Comparison of ENCODE assay signal across 24 cellular contexts in genomic region chr2:150598383-150598782, GRCh38.
DNase-seq lines count a peak whose midpoint lies in the region; ATAC-seq, FAIRE-seq and TF ChIP-seq lines count a peak whose summit lies in the region.
"Had no signal": no experiment of that assay in that cellular context is flagged by ENCODE, and none has a peak within 500 bp of the region (broad histone marks: within the 10 kb centered on the region; RNA-seq: fewer than 3 reads in every experiment).

No MANE protein-coding gene starts in this region.

- no peak overlapping the region for H2BK15ac ChIP-seq in H1 (ENCODE audit: low read length)

- ATAC-seq in DND-41 (ENCODE audit: insufficient read depth, low read depth) (peak; percentile 93), sciatic nerve (peak; percentile 24), HG03135 (IDR thresholded peaks at IDR 0.05; ENCODE audit: unreplicated experiment) (no peak), HG03432 (IDR thresholded peaks at IDR 0.05; ENCODE audit: unreplicated experiment) (no peak)
- ATAC-seq: activated CD4-positive, alpha-beta T cell treated with anti-CD3 and anti-CD28 coated beads for 36 hours; activated naive CD4-positive, alpha-beta T cell treated with anti-CD3 and anti-CD28 coated beads, Interleukin-2, amount 50 U/mL, for 72 hours; K562 had no signal

- H3K9me3 ChIP-seq in DND-41 (ENCODE audit: insufficient read depth, low read length, severe bottlenecking): peaks cover 3% of the 10 kb centered on the region
- no peaks in the 10 kb centered on the region for H3K9me3 ChIP-seq in H1 (ENCODE audit: insufficient read depth in 2 of 2, low read depth in 1 of 2, low read length in 1 of 2)
- H3K9me3 ChIP-seq: ascending aorta, spleen had no signal

- no peak overlapping the region for H3K23ac ChIP-seq in H1 (ENCODE audit: insufficient read length)

- CTCF ChIA-PET in H1 (lab: Charles Lee; ENCODE audit: partially characterized antibody): interaction anchor here (0.6 kb wide), 1 partner anchor 154 kb away, joined by 4 read pairs; no protein-coding TSS in a partner anchor

- H4K20me1 ChIP-seq in DND-41 (ENCODE audit: insufficient read depth, low read length) (no peaks in the 10 kb centered on the region), H1 (replicated peaks in 1 of 2; ENCODE audit: control insufficient read depth in 1 of 2, insufficient read depth in 2 of 2, low read length in 2 of 2) (no peaks in the 10 kb centered on the region)

- no peak for TF ChIP-seq POLR2A in H1 (IDR thresholded peaks at IDR 0.05; ENCODE audit: control extremely low read depth in 1 of 2, low read depth in 2 of 2, low read length in 2 of 2)

- peak overlapping the region; percentile 21 for H3K4me2 ChIP-seq in DND-41 (ENCODE audit: insufficient read depth, low read length)
- no peak overlapping the region for H3K4me2 ChIP-seq in H1 (ENCODE audit: insufficient read depth in 1 of 2, low read depth in 2 of 2, low read length in 2 of 2)

- H3K18ac ChIP-seq in H1 (ENCODE audit: extremely low read depth, low read length): no peak overlapping the region

- no peak for FAIRE-seq in H1 (lab: Jason Lieb, UNC)
- FAIRE-seq: GM19239, K562 had no signal

- peaks cover 9% of the 10 kb centered on the region for H3K4me1 ChIP-seq in DND-41 (ENCODE audit: insufficient read depth, low read length)
- no peaks in the 10 kb centered on the region for H3K4me1 ChIP-seq in H1 (replicated peaks in 1 of 4; ENCODE audit: control insufficient read depth in 3 of 4, insufficient read depth in 4 of 4, low read length in 3 of 4)
- H3K4me1 ChIP-seq: spleen had no signal

- intact Hi-C loops in sciatic nerve (cut with DNase I): no loop called here

- H2BK12ac ChIP-seq in H1 (ENCODE audit: low read depth, low read length): no peak overlapping the region; the same call in 1 of the 2 replicates

- H3K27ac ChIP-seq in DND-41 (ENCODE audit: low read length) (peak overlapping the region; percentile 2; the same call in 1 of the 2 replicates), H1 (ENCODE audit: low read depth, low read length) (no peak overlapping the region)
- H3K27ac ChIP-seq: ascending aorta, spleen had no signal

- no peak overlapping the region for H3K56ac ChIP-seq in H1 (replicated peaks; ENCODE audit: insufficient read length, low read depth, low read length)

- no peak for TF ChIP-seq CTCF in DND-41 (IDR thresholded peaks at IDR 0.05; ENCODE audit: borderline replicate concordance, extremely low read depth, low read length, poor library complexity, severe bottlenecking)
- TF ChIP-seq CTCF in H1 (IDR thresholded peaks at IDR 0.05; ENCODE audit: control extremely low read depth in 1 of 3, insufficient read depth in 1 of 3, low read depth in 1 of 3, low read length in 3 of 3): no peak

- H3K79me2 ChIP-seq in DND-41 (ENCODE audit: insufficient read depth, low read length) (no peaks in the 10 kb centered on the region), H1 (ENCODE audit: control insufficient read depth in 1 of 2, insufficient read depth in 2 of 2, low read length in 2 of 2) (no peaks in the 10 kb centered on the region)

- H2AFZ ChIP-seq in DND-41 (ENCODE audit: low read depth, low read length): peak overlapping the region; percentile 59
- H2AFZ ChIP-seq in H1 (ENCODE audit: low read length): peak overlapping the region; percentile 90

- H3K14ac ChIP-seq in H1 (ENCODE audit: insufficient read length): no peak overlapping the region

- H3K4me3 ChIP-seq in DND-41 (ENCODE audit: low read depth in 1 of 2, low read length in 2 of 2) (no peak overlapping the region), H1 (ENCODE audit: extremely low read depth in 1 of 4, insufficient read depth in 2 of 4, low read depth in 3 of 4, low read length in 4 of 4) (no peak overlapping the region)
- H3K4me3 ChIP-seq: ascending aorta, K562, spleen had no signal

- POLR2A ChIA-PET in H1 (lab: Charles Lee; ENCODE audit: partially characterized antibody): no interaction called here

- H4K5ac ChIP-seq in H1 (ENCODE audit: insufficient read length, low read depth, low read length): no peak overlapping the region

- no peak for TF ChIP-seq RAD21 in H1 (IDR thresholded peaks at IDR 0.05 in 1 of 2, conservative IDR thresholded peaks at IDR 0.05 in 1 of 2; ENCODE audit: low read depth in 2 of 2, low read length in 2 of 2)

- TF ChIP-seq EP300 in H1 (IDR thresholded peaks at IDR 0.05; ENCODE audit: borderline replicate concordance in 1 of 2, low read depth in 2 of 2, low read length in 2 of 2): no peak

- no peaks in the 10 kb centered on the region for H3K23me2 ChIP-seq in H1 (ENCODE audit: low read depth, low read length)

- H3K4ac ChIP-seq in H1 (replicated peaks; ENCODE audit: insufficient read length, low read depth, low read length): no peak overlapping the region

- H3K36me3 ChIP-seq in DND-41 (ENCODE audit: insufficient read depth, low read length) (no peaks in the 10 kb centered on the region), H1 (ENCODE audit: control insufficient read depth in 2 of 4, insufficient read depth in 4 of 4, low read length in 3 of 4) (no peaks in the 10 kb centered on the region)
- H3K36me3 ChIP-seq: ascending aorta, spleen had no signal

- DNase-seq in DND-41 (peak; percentile 62), NCI-H2171 (lab: John Stamatoyannopoulos, UW) (peak; percentile 67), H1 (ENCODE audit: low read depth in 1 of 2, low spot score in 2 of 2) (no peak), sciatic nerve (ENCODE audit: low spot score) (no peak), ecto neural progenitor cell (ENCODE audit: low spot score) (no peak)
- DNase-seq: activated CD4-positive, alpha-beta T cell treated with anti-CD3 and anti-CD28 coated beads for 36 hours; AML-193; cerebellar nuclear complex; effector CD8-positive, alpha-beta T cell; H9; islet precursor cell; naive B cell; NCI-H1436 treated with DMSO at 0.1 percent for 48 hours; NCI-H526 treated with DMSO at 0.1 percent for 48 hours; SHP77 treated with DMSO at 0.1 percent for 48 hours; spleen; stimulated activated CD4-positive, alpha-beta T cell treated with anti-CD3 and anti-CD28 coated beads, Interleukin-4, amount 100 ng/mL, for 1 hour; stimulated activated naive CD4-positive, alpha-beta T cell had no signal

- no peak overlapping the region for H2BK20ac ChIP-seq in H1 (ENCODE audit: low read length)

- no peak overlapping the region for H3K9ac ChIP-seq in DND-41 (ENCODE audit: low read depth, low read length)
- H3K9ac ChIP-seq in H1 (replicated peaks in 1 of 4; ENCODE audit: extremely low read depth in 1 of 4, low read depth in 3 of 4, low read length in 3 of 4): no peak overlapping the region

- 72% methylated on average over 2 of the region's 2 CpGs; no CpG with 5 or more reads in 1 of the 2 experiments for WGBS in H1 (ENCODE audit: extremely low coverage in 1 of 2, insufficient coverage in 1 of 2, insufficient read length in 1 of 2, insufficient replicate concordance in 2 of 2, low coverage in 1 of 2, low lambda C conversion rate in 2 of 2, missing lambda C conversion rate in 1 of 2), 2 experiments

- no peak overlapping the region for H2BK5ac ChIP-seq in H1 (ENCODE audit: low read depth, low read length)

- H3K27me3 ChIP-seq in DND-41 (ENCODE audit: insufficient read depth, low read length, poor library complexity): no peaks in the 10 kb centered on the region
- no peaks in the 10 kb centered on the region for H3K27me3 ChIP-seq in H1 (replicated peaks in 1 of 4; ENCODE audit: control insufficient read depth in 3 of 4, extremely low read depth in 1 of 4, insufficient read depth in 3 of 4, low read length in 3 of 4)
- H3K27me3 ChIP-seq: ascending aorta, spleen had no signal

- no peak overlapping the region for H4K8ac ChIP-seq in H1 (ENCODE audit: extremely low read depth, insufficient read depth, low read length)

- H4K91ac ChIP-seq in H1 (replicated peaks; ENCODE audit: insufficient read length, low read length): no peak overlapping the region

- H2AK5ac ChIP-seq in H1 (ENCODE audit: low read depth, low read length): no peak overlapping the region

- no peak overlapping the region for H2BK120ac ChIP-seq in H1 (replicated peaks; ENCODE audit: low read depth, low read length)

- H3K79me1 ChIP-seq in H1 (ENCODE audit: low read depth, low read length): no peaks in the 10 kb centered on the region

TF ChIP-seq in H1, 55 proteins besides CTCF, POLR2A, EP300 and RAD21:
- TF ChIP-seq BCL11A (IDR thresholded peaks at IDR 0.05; ENCODE audit: low read depth in 2 of 2, low read length in 2 of 2): no peak
- no peak for TF ChIP-seq SP1 (IDR thresholded peaks at IDR 0.05; ENCODE audit: low read depth, low read length)
- no peak for TF ChIP-seq FOSL1 (IDR thresholded peaks at IDR 0.05; ENCODE audit: insufficient read depth, low read depth, low read length)
- TF ChIP-seq PHF8 (conservative IDR thresholded peaks at IDR 0.05; ENCODE audit: low read depth, low read length): no peak
- no peak for TF ChIP-seq GABPA (IDR thresholded peaks at IDR 0.05; ENCODE audit: borderline replicate concordance, insufficient read depth, low read length)
- TF ChIP-seq RNF2 (IDR thresholded peaks at IDR 0.05; ENCODE audit: borderline replicate concordance, low read depth, low read length, missing control alignments, poor library complexity, severe bottlenecking): no peak
- TF ChIP-seq SP4 (IDR thresholded peaks at IDR 0.05; ENCODE audit: low read length): no peak
- no peak for TF ChIP-seq NANOG (IDR thresholded peaks at IDR 0.05; ENCODE audit: insufficient read depth, low read depth, low read length, poor library complexity, severe bottlenecking)
- no peak for TF ChIP-seq KDM4A (IDR thresholded peaks at IDR 0.05; ENCODE audit: low read depth, low read length, severe bottlenecking)
- no peak for TF ChIP-seq POU5F1 (IDR thresholded peaks at IDR 0.05; ENCODE audit: low read depth, low read length)
- no peak for TF ChIP-seq JUND (IDR thresholded peaks at IDR 0.05; ENCODE audit: low read length)
- no peak for TF ChIP-seq HDAC2 (IDR thresholded peaks at IDR 0.05; ENCODE audit: borderline replicate concordance in 1 of 2, low read depth in 2 of 2, low read length in 2 of 2)
- TF ChIP-seq RBBP5 (IDR thresholded peaks at IDR 0.05; ENCODE audit: borderline replicate concordance, low read depth, low read length): no peak
- TF ChIP-seq CTBP2 (IDR thresholded peaks at IDR 0.05; ENCODE audit: borderline replicate concordance, insufficient read depth, insufficient read length, low read length): no peak
- TF ChIP-seq ASH2L (IDR thresholded peaks at IDR 0.05; ENCODE audit: low read length): no peak
- TF ChIP-seq SIN3A (conservative IDR thresholded peaks at IDR 0.05 in 1 of 2, IDR thresholded peaks at IDR 0.05 in 1 of 2; ENCODE audit: low read depth in 1 of 2, low read length in 2 of 2): no peak
- no peak for TF ChIP-seq TAF1 (IDR thresholded peaks at IDR 0.05; ENCODE audit: low read depth, low read length)
- TF ChIP-seq TBP (IDR thresholded peaks at IDR 0.05; ENCODE audit: low read depth, low read length): no peak

Comparison
In these comparisons a context has a peak if more than half of its experiments do, and no peak if none do; other contexts are left out.
1. ATAC-seq: peak in DND-41 (single experiment) and sciatic nerve (single experiment); none in HG03135 (single experiment) and HG03432 (single experiment).
2. DNase-seq: peak in DND-41 (single experiment) and NCI-H2171 (single experiment); none in H1 (0 of 2), sciatic nerve (single experiment) and ecto neural progenitor cell (single experiment).